In genomic region chr10:13439771-13440708, GRCh38 we compare ENCODE assay signal across 8 cellular contexts.
DNase-seq lines count a peak whose midpoint lies in the region; ATAC-seq, FAIRE-seq and TF ChIP-seq lines count a peak whose summit lies in the region.

No MANE protein-coding gene starts in this region.

- POLR2A ChIA-PET in CD8-positive, alpha-beta memory T cell (lab: Charles Lee) = interaction anchor here (1.0 kb wide), 1 partner anchor 91 kb away, joined by 3 read pairs; no protein-coding TSS in a partner anchor
- POLR2A ChIA-PET in activated B cell treated with CpG ODN at 0.5 μM for 24 hours (lab: Charles Lee) = interaction anchor here (0.6 to 1.0 kb wide), 2 partner anchors 8 to 68 kb away, joined by 3 to 6 read pairs; no protein-coding TSS in a partner anchor

- H3K27me3 ChIP-seq in CD8-positive, alpha-beta memory T cell (ENCODE audit: insufficient read depth, low read length, poor library complexity, severe bottlenecking) = peaks cover 13% of the 10 kb centered on the region
- H3K27me3 ChIP-seq in GM23248 (replicated peaks; ENCODE audit: insufficient read depth) (peaks cover 26% of the 10 kb centered on the region), bronchial epithelial cell (ENCODE audit: control insufficient read depth, insufficient read depth, low read length) (peaks cover 12% of the 10 kb centered on the region)

- CTCF ChIA-PET in CD8-positive, alpha-beta memory T cell (lab: Charles Lee) = interaction anchor here (1.0 to 2.5 kb wide), 17 partner anchors 9 to 340 kb away, joined by 3 to 11 read pairs (median 3); partner anchors contain the start of genes MCM10, OPTN and PHYH
- CTCF ChIA-PET in activated B cell treated with CpG ODN at 0.5 μM for 24 hours (lab: Charles Lee) = interaction anchor here (0.6 to 2.5 kb wide), 13 partner anchors 8 to 171 kb away, joined by 3 to 54 read pairs (median 4); no protein-coding TSS in a partner anchor

- peak; percentile 26 for TF ChIP-seq CTCF in activated B cell treated with CpG ODN at 0.5 μM for 24 hours (IDR thresholded peaks at IDR 0.05)
- peak; percentile 94 for TF ChIP-seq CTCF in bronchial epithelial cell (IDR thresholded peaks at IDR 0.05; ENCODE audit: insufficient read depth, low read length, severe bottlenecking)

- H3K79me2 ChIP-seq in GM23248 (ENCODE audit: insufficient read depth) = no peaks in the 10 kb centered on the region

- H3K36me3 Mint-ChIP-seq in CD8-positive, alpha-beta memory T cell = no peaks in the 10 kb centered on the region
- no peaks in the 10 kb centered on the region for H3K36me3 Mint-ChIP-seq in activated B cell treated with CpG ODN at 0.5 μM for 24 hours (ENCODE audit: low read depth)

- in situ Hi-C loops in GM23248 (cut with MboI) = no loop called here

- no peaks in the 10 kb centered on the region for H4K20me1 ChIP-seq in GM23248 (ENCODE audit: insufficient read depth)

- peak overlapping the region; percentile 66 for H3K4me2 ChIP-seq in GM23248 (ENCODE audit: unreplicated experiment)

- H3K4me3 ChIP-seq in CD8-positive, alpha-beta memory T cell (ENCODE audit: low read length) = peak overlapping the region; percentile 55
- H3K4me3 ChIP-seq in GM23248 (peak overlapping the region; percentile 43), bronchial epithelial cell (ENCODE audit: low read depth, low read length) (peak overlapping the region; percentile 23)

- peaks cover 12 to 18% (median 18%) of the 10 kb centered on the region in 3 donors for H3K4me1 Mint-ChIP-seq in CD8-positive, alpha-beta memory T cell
- peaks cover 11% of the 10 kb centered on the region for H3K4me1 Mint-ChIP-seq in activated B cell treated with CpG ODN at 0.5 μM for 24 hours

- WGBS in GM23248 (ENCODE audit: low coverage in 1 of 2, low lambda C conversion rate in 2 of 2, missing lambda C conversion rate in 2 of 2), 2 experiments = 2 to 3% methylated on average over 44 to 46 of the region's 46 CpGs

- no peaks in the 10 kb centered on the region for H3K9me3 ChIP-seq in CD8-positive, alpha-beta memory T cell (ENCODE audit: low read length)
- H3K9me3 ChIP-seq in GM23248 (ENCODE audit: low read depth) = no peaks in the 10 kb centered on the region

- H3K9me2 ChIP-seq in GM23248 (ENCODE audit: insufficient read depth) = no peaks in the 10 kb centered on the region

- intact Hi-C loops in activated B cell treated with CpG ODN at 0.5 μM for 24 hours (cut with micrococcal nuclease) = loop anchor here (1.0 kb wide), 2 partner anchors 68 to 279 kb away; partner anchors contain the start of gene MCM10
- intact Hi-C loops in left colon (cut with DNase I, micrococcal nuclease) = loop anchor here in 1 of 2 donors (5.0 kb wide), 1 partner anchor 68 kb away; no protein-coding TSS in a partner anchor

- DNase-seq in CD8-positive, alpha-beta memory T cell = peak; percentile 29 to 68 (median 47)
- DNase-seq in GM23248 (peak; percentile 71), NCI-H128 (lab: John Stamatoyannopoulos, UW; ENCODE audit: unreplicated experiment) (peak; percentile 31), activated B cell treated with CpG ODN at 0.5 μM for 24 hours (peak; percentile 65), bronchial epithelial cell (ENCODE audit: low read depth) (peak; percentile 13), left colon (peak; percentile 37 to 73), dedifferentiated amniotic fluid mesenchymal stem cell (ENCODE audit: extremely low spot score) (no peak)
- DNase-seq in stimulated activated CD4-positive, alpha-beta T cell treated with anti-CD3 and anti-CD28 coated beads, Interleukin-2, amount 100 ng/mL, for 4 hours (ENCODE audit: low read depth) = peak; percentile 44

- H3K4me1 ChIP-seq in CD8-positive, alpha-beta memory T cell (ENCODE audit: insufficient read depth, low read length) = peaks cover 15% of the 10 kb centered on the region
- H3K4me1 ChIP-seq in GM23248 (ENCODE audit: insufficient read depth) = no peaks in the 10 kb centered on the region

- H3K36me3 ChIP-seq in CD8-positive, alpha-beta memory T cell (ENCODE audit: insufficient read depth, low read length) = no peaks in the 10 kb centered on the region
- H3K36me3 ChIP-seq in GM23248 (ENCODE audit: low read depth) (0 out of 2 replicates have a peak, but pooled peaks cover 3% of the 10 kb centered on the region), bronchial epithelial cell (ENCODE audit: control insufficient read depth, insufficient read depth, low read length) (no peaks in the 10 kb centered on the region)

- no peak for FAIRE-seq in bronchial epithelial cell (lab: Jason Lieb, UNC)

- H3K27ac ChIP-seq in CD8-positive, alpha-beta memory T cell (ENCODE audit: low read depth, low read length) = no peak overlapping the region
- no peak overlapping the region for H3K27ac ChIP-seq in GM23248

- no peak overlapping the region for H3K9ac ChIP-seq in GM23248

- no peak overlapping the region for H3K27ac Mint-ChIP-seq in CD8-positive, alpha-beta memory T cell
- no peak overlapping the region for H3K27ac Mint-ChIP-seq in activated B cell treated with CpG ODN at 0.5 μM for 24 hours

- no peaks in the 10 kb centered on the region for H3K9me3 Mint-ChIP-seq in CD8-positive, alpha-beta memory T cell
- H3K9me3 Mint-ChIP-seq in activated B cell treated with CpG ODN at 0.5 μM for 24 hours = no peaks in the 10 kb centered on the region

- peak overlapping the region in 6 of 7 donors; percentile 49 to 83 (median 66) for H3K4me3 Mint-ChIP-seq in CD8-positive, alpha-beta memory T cell
- H3K4me3 Mint-ChIP-seq in activated B cell treated with CpG ODN at 0.5 μM for 24 hours = peak overlapping the region; percentile 64

- H3F3A ChIP-seq in GM23248 (ENCODE audit: insufficient read depth) = no peaks in the 10 kb centered on the region

- ATAC-seq in activated B cell treated with CpG ODN at 0.5 μM for 24 hours (ENCODE audit: low read depth) (peak; percentile 91), left colon (peak; percentile 94)

- H3K27me3 Mint-ChIP-seq in CD8-positive, alpha-beta memory T cell = peaks cover 27 to 56% of the 10 kb centered on the region in 2 donors
- peaks cover 41% of the 10 kb centered on the region for H3K27me3 Mint-ChIP-seq in activated B cell treated with CpG ODN at 0.5 μM for 24 hours

- H2AFZ ChIP-seq in GM23248 = peak overlapping the region; percentile 54
